Comparison of ENCODE assay signal across 23 cellular contexts in the genomic region with DNA sequence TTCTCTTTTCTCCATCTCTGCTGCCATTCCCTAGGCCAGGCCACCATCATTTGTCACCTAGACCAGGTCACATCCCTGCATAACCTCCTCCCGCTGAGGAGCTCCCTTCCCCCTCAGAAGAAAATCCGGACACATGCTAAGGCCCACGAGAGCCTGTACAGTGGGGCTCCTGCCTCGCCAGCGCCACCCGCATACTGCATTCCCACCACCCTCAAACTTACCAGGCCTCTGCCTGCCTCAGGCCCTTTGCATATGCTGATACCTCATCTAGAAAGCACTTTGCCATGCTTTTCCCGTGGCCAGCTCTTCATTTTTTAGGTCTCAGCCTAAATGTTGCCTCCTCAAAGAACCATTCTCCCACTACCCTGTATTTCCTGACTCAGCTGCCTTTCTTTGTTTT.
"Had no signal": no experiment of that assay in that cellular context is flagged by ENCODE, and none has a peak within 500 bp of the region (broad histone marks: within the 10 kb centered on the region; RNA-seq: fewer than 3 reads in every experiment).

No MANE protein-coding gene starts in this region.

- H3K4me3 ChIP-seq: colonic mucosa, dorsolateral prefrontal cortex, esophagus squamous epithelium, gastrocnemius medialis, heart right ventricle, left lung, lung had no signal

- H3K27me3 ChIP-seq: colonic mucosa, dorsolateral prefrontal cortex, esophagus squamous epithelium, gastrocnemius medialis, heart right ventricle, left lung had no signal

- DNase-seq: cerebellar nuclear complex; colonic mucosa; dermis blood vessel endothelial cell; dorsolateral prefrontal cortex; effector CD4-positive, alpha-beta T cell; effector memory CD4-positive, alpha-beta T cell; erythroblast; esophagus squamous epithelium; foreskin fibroblast; foreskin melanocyte; gastrocnemius medialis; glutamatergic neuron; head of caudate nucleus; heart right ventricle; hippocampal formation; left cardiac atrium; left lung; mammary epithelial cell; mesendoderm; midbrain had no signal

- H3K4me1 ChIP-seq: colonic mucosa, gastrocnemius medialis, left lung had no signal

- H3K9me3 ChIP-seq: colonic mucosa, esophagus squamous epithelium, gastrocnemius medialis, heart right ventricle, left lung had no signal

- ATAC-seq: esophagus mucosa, gastrocnemius medialis, left cardiac atrium, left lung had no signal

- H3K27ac ChIP-seq: colonic mucosa, dorsolateral prefrontal cortex, epithelial cell of prostate, esophagus squamous epithelium, gastrocnemius medialis, left lung had no signal

- H3K36me3 ChIP-seq: colonic mucosa, esophagus squamous epithelium, gastrocnemius medialis, left lung had no signal
